In genomic region chr15:40044717-40045571, GRCh38 we compare ENCODE assay signal across 8 cellular contexts. TPM values are rescaled to one million over a fixed set of nuclear protein-coding genes. Genes with fewer than 3 reads are reported as not detected.
DNase-seq lines count a peak whose midpoint lies in the region; ATAC-seq lines count a peak whose summit lies in the region.

No MANE protein-coding gene starts in this region.

- DNase-seq in Caki2 (ENCODE audit: low read depth) (peak; percentile 78), HT-29 (ENCODE audit: low spot score) (peak; percentile 93), NOMO-1 treated with dmso at 0.1 percent for 144 hours (lab: John Stamatoyannopoulos, UW; ENCODE audit: unreplicated experiment) (peak; percentile 58), naive B cell (peak; percentile 83)
- DNase-seq in activated CD8-positive, alpha-beta memory T cell treated with anti-CD3 and anti-CD28 coated beads, Interleukin-2, amount 50 U/mL, for 48 hours, result peak; percentile 90
- DNase-seq in stimulated activated CD8-positive, alpha-beta memory T cell treated with anti-CD3 and anti-CD28 coated beads, Interleukin-7, amount 100 ng/mL, for 48 hours (ENCODE audit: extremely low read depth in 1 of 2, low read depth in 1 of 2), result peak; percentile 74 to 87

- H3K4me3 Mint-ChIP-seq in naive B cell, result peak overlapping the region; percentile 2 to 82 (median 61)

- H3K36me3 Mint-ChIP-seq in naive B cell, result no peaks in the 10 kb centered on the region

- no peaks in the 10 kb centered on the region for H3K9me3 Mint-ChIP-seq in naive B cell

- peaks cover 42 to 69% (median 51%) of the 10 kb centered on the region in 3 donors for H3K4me1 Mint-ChIP-seq in naive B cell

- H3K27me3 Mint-ChIP-seq in naive B cell, result no peaks in the 10 kb centered on the region

- H3K27ac Mint-ChIP-seq in naive B cell, result peak overlapping the region; percentile 9 to 93 (median 86)

- ATAC-seq in GM21367 (IDR thresholded peaks at IDR 0.05; ENCODE audit: unreplicated experiment), result peak; percentile 67
- peak; percentile 85 for ATAC-seq in esophagus mucosa
- ATAC-seq in naive B cell (ENCODE audit: low read depth in 2 of 2), result peak; percentile 93 to 94

- in situ Hi-C loops in Caki2 (cut with HindIII; ENCODE audit: low pct_unique_long_range_greater_than_20kb, low sequenced_read_pairs), result loop anchor here (25.0 kb wide), 1 partner anchor 167 kb away; no protein-coding TSS in a partner anchor

RNA-seq across cellular contexts. Expression of gene SRP14, which starts 6.0 kb away (rescaled TPM):
- 175 and 229 TPM in 2 replicates for total RNA-seq in Caki2 (2014; rRNA removed; shearing (Covaris generic); ENCODE audit: low replicate concordance)
- 245 and 295 TPM in 2 replicates for total RNA-seq in HT-29 (2014; rRNA removed; shearing (Covaris generic))
- total RNA-seq in esophagus mucosa, result 99.7 TPM
- 1,000 to 10,000 TPM in 1 of 6 donors, 100 to 1,000 TPM in 5; 640 to 1,092 (median 833) TPM for polyA plus RNA-seq in naive B cell (ENCODE audit: low read depth in 6 of 6)

Comparison
In these comparisons a context has a peak if more than half of its experiments do, and no peak if none do; other contexts are left out.
1. Peak in every context shown above with its lines: DNase-seq and ATAC-seq.